In genomic region chr5:80259511-80260200, GRCh38 we compare ENCODE assay signal across 1 cellular context.
TF ChIP-seq lines count a peak whose summit lies in the region.

No MANE protein-coding gene starts in this region.

TF ChIP-seq in K562, 482 proteins besides CTCF, POLR2A, EP300 and RAD21 (continued from another document and continues in another):
- TF ChIP-seq PBX2 (CRISPR knock-in tag; IDR thresholded peaks at IDR 0.05; ENCODE audit: low read depth) (no peak), PBX2 (tag; conservative IDR thresholded peaks at IDR 0.05; ENCODE audit: low read depth) (0 out of 2 replicates have a peak, but pooled peaks have one; percentile 19), CEBPG (CRISPR knock-in tag; IDR thresholded peaks at IDR 0.05) (no peak), CEBPG (tag; conservative IDR thresholded peaks at IDR 0.05 in 1 of 2, IDR thresholded peaks at IDR 0.05 in 1 of 2) (no peak), CREB5 (CRISPR knock-in tag; IDR thresholded peaks at IDR 0.05) (no peak), DMBX1 (CRISPR knock-in tag; IDR thresholded peaks at IDR 0.05; ENCODE audit: borderline replicate concordance) (peak; percentile 90), FOXA1 (IDR thresholded peaks at IDR 0.05; ENCODE audit: borderline replicate concordance) (no peak), PTTG1 (tag; IDR thresholded peaks at IDR 0.05; ENCODE audit: low read depth) (peak; percentile 86), ZNF175 (CRISPR knock-in tag; IDR thresholded peaks at IDR 0.05; ENCODE audit: low read depth) (peak; percentile 84; the same call in 1 of the 2 replicates), MCM7 (IDR thresholded peaks at IDR 0.05) (no peak), ZNF644 (tag; IDR thresholded peaks at IDR 0.05; ENCODE audit: low read depth) (peak; percentile 35; the same call in 1 of the 2 replicates), BACH1 (tag; IDR thresholded peaks at IDR 0.05) (peak; percentile 33; the same call in 1 of the 2 replicates), ETV1 (tag; conservative IDR thresholded peaks at IDR 0.05; ENCODE audit: low read depth) (peak; percentile 47; the same call in 1 of the 2 replicates), ZNF589 (CRISPR knock-in tag; IDR thresholded peaks at IDR 0.05; ENCODE audit: low read depth) (peak; percentile 66; the same call in 1 of the 2 replicates), ZNF592 (IDR thresholded peaks at IDR 0.05) (peak; percentile 97), ZNF398 (CRISPR knock-in tag; IDR thresholded peaks at IDR 0.05) (no peak; the same call in 1 of the 2 replicates), EZH2 (IDR thresholded peaks at IDR 0.05; ENCODE audit: borderline replicate concordance, low read depth, low read length) (no peak), MITF (IDR thresholded peaks at IDR 0.05) (no peak), YY1 (IDR thresholded peaks at IDR 0.05; ENCODE audit: borderline replicate concordance in 1 of 3, control insufficient read depth in 1 of 3, extremely low read depth in 1 of 3, insufficient read depth in 3 of 3, insufficient read length in 1 of 3, insufficient replicate concordance in 2 of 3, low read depth in 1 of 3, low read length in 2 of 3) (peak in 1 of 3 experiments; percentile 11), KLF10 (CRISPR knock-in tag; IDR thresholded peaks at IDR 0.05) (no peak), FOXP1 (CRISPR knock-in tag; IDR thresholded peaks at IDR 0.05) (no peak), HDAC1 (IDR thresholded peaks at IDR 0.05) (no peak), MEF2A (IDR thresholded peaks at IDR 0.05; ENCODE audit: control insufficient read depth, low read depth, low read length) (no peak), TSHZ1 (CRISPR knock-in tag; IDR thresholded peaks at IDR 0.05) (peak; percentile 50; the same call in 1 of the 2 replicates), PTRF (tag; IDR thresholded peaks at IDR 0.05) (peak; percentile 85), HNRNPLL (IDR thresholded peaks at IDR 0.05; ENCODE audit: low read depth, low read length, poor library complexity, severe bottlenecking) (no peak), OTX1 (CRISPR knock-in tag; IDR thresholded peaks at IDR 0.05) (no peak), MIER1 (IDR thresholded peaks at IDR 0.05; ENCODE audit: low read depth) (no peak), NCOA4 (IDR thresholded peaks at IDR 0.05; ENCODE audit: partially characterized antibody) (no peak), ZBTB26 (CRISPR knock-in tag; IDR thresholded peaks at IDR 0.05) (no peak), ID3 (CRISPR knock-in tag; IDR thresholded peaks at IDR 0.05) (no peak), ID3 (tag; IDR thresholded peaks at IDR 0.05) (peak; percentile 94), CHCHD3 (CRISPR knock-in tag; IDR thresholded peaks at IDR 0.05) (no peak), HINFP (tag; conservative IDR thresholded peaks at IDR 0.05; ENCODE audit: low read depth) (peak; percentile 76; the same call in 1 of the 2 replicates), KHSRP (IDR thresholded peaks at IDR 0.05) (no peak), HNRNPL (IDR thresholded peaks at IDR 0.05; ENCODE audit: low read depth, low read length) (no peak), CHD4 (IDR thresholded peaks at IDR 0.05; ENCODE audit: insufficient read depth, insufficient replicate concordance, low read depth, low read length, poor library complexity, severe bottlenecking) (no peak), HCFC1 (IDR thresholded peaks at IDR 0.05; ENCODE audit: low read depth, low read length) (no peak), CCAR2 (IDR thresholded peaks at IDR 0.05; ENCODE audit: low read depth, low read length) (no peak), SRSF9 (IDR thresholded peaks at IDR 0.05; ENCODE audit: borderline replicate concordance, low read depth, low read length) (no peak), PREB (CRISPR knock-in tag; IDR thresholded peaks at IDR 0.05) (no peak), ZNF197 (CRISPR knock-in tag; IDR thresholded peaks at IDR 0.05; ENCODE audit: low read depth) (0 out of 2 replicates have a peak, but pooled peaks have one; percentile 51)
